Comparison of ENCODE assay signal across 24 cellular contexts in genomic region chr12:126762150-126762549, GRCh38.
A peak's percentile ranks its signal among the peaks of the same experiment; 100 is the strongest.
DNase-seq lines count a peak whose midpoint lies in the region; ATAC-seq and TF ChIP-seq lines count a peak whose summit lies in the region.
"Had no signal": no experiment of that assay in that cellular context is flagged by ENCODE, and none has a peak within 500 bp of the region (broad histone marks: within the 10 kb centered on the region; RNA-seq: fewer than 3 reads in every experiment).

No MANE protein-coding gene starts in this region.

- CTCF ChIA-PET in activated CD8-positive, alpha-beta T cell treated with anti-CD3 and anti-CD28 coated beads for 36 hours (lab: Charles Lee), result interaction anchor here (1.0 kb wide), 1 partner anchor 15 kb away, joined by 3 read pairs; no protein-coding TSS in a partner anchor
- CTCF ChIA-PET in activated CD8-positive, alpha-beta T cell treated with anti-CD3 and anti-CD28 coated beads, Interleukin-2, amount 10 ng/mL, durations not matched to agents 7 days and 5 days (lab: Charles Lee), result no interaction called here
- CTCF ChIA-PET in CD4-positive, alpha-beta T cell (lab: Charles Lee), result no interaction called here

- H3K9me3 Mint-ChIP-seq in activated CD8-positive, alpha-beta T cell treated with anti-CD3 and anti-CD28 coated beads for 36 hours, result peaks cover 25% of the 10 kb centered on the region
- peaks cover 29% of the 10 kb centered on the region for H3K9me3 Mint-ChIP-seq in activated CD8-positive, alpha-beta T cell treated with anti-CD3 and anti-CD28 coated beads, Interleukin-2, amount 10 ng/mL, durations not matched to agents 7 days and 5 days (ENCODE audit: insufficient read depth)
- H3K9me3 Mint-ChIP-seq in central memory CD8-positive, alpha-beta T cell, result peaks cover 18% of the 10 kb centered on the region
- peaks cover 13% of the 10 kb centered on the region for H3K9me3 Mint-ChIP-seq in stimulated activated effector memory CD8-positive, alpha-beta T cell treated with anti-CD3 and anti-CD28 coated beads, Interleukin-12 subunit alpha, Interleukin-12 subunit beta, amount 100 ng/mL, for 72 hours
- peaks cover 13% of the 10 kb centered on the region for H3K9me3 Mint-ChIP-seq in CD4-positive, alpha-beta T cell

- H3K9me3 ChIP-seq in CD4-positive, alpha-beta T cell (ENCODE audit: control insufficient read depth, low read length), result peaks cover 15% of the 10 kb centered on the region
- H3K9me3 ChIP-seq: A549 had no signal

- no peak for TF ChIP-seq CTCF in activated CD8-positive, alpha-beta T cell treated with anti-CD3 and anti-CD28 coated beads for 36 hours (IDR thresholded peaks at IDR 0.05)
- TF ChIP-seq CTCF in CD4-positive, alpha-beta T cell (IDR thresholded peaks at IDR 0.05), result no peak

- H3K36me3 Mint-ChIP-seq in activated CD8-positive, alpha-beta T cell treated with anti-CD3 and anti-CD28 coated beads for 36 hours (ENCODE audit: low read depth), result peaks cover 26% of the 10 kb centered on the region
- peaks cover 3% of the 10 kb centered on the region for H3K36me3 Mint-ChIP-seq in activated CD8-positive, alpha-beta T cell treated with anti-CD3 and anti-CD28 coated beads, Interleukin-2, amount 10 ng/mL, durations not matched to agents 7 days and 5 days (ENCODE audit: low read depth)
- H3K36me3 Mint-ChIP-seq in central memory CD8-positive, alpha-beta T cell (ENCODE audit: insufficient read depth), result peaks cover 18% of the 10 kb centered on the region
- H3K36me3 Mint-ChIP-seq in stimulated activated effector memory CD8-positive, alpha-beta T cell treated with anti-CD3 and anti-CD28 coated beads, Interleukin-12 subunit alpha, Interleukin-12 subunit beta, amount 100 ng/mL, for 72 hours, result peaks cover 89% of the 10 kb centered on the region
- peaks cover 50% of the 10 kb centered on the region for H3K36me3 Mint-ChIP-seq in CD4-positive, alpha-beta T cell (ENCODE audit: low read depth)

- intact Hi-C loops in activated CD8-positive, alpha-beta T cell treated with anti-CD3 and anti-CD28 coated beads for 36 hours (cut with micrococcal nuclease), result no loop called here
- intact Hi-C loops in CD4-positive, alpha-beta T cell (cut with DNase I, micrococcal nuclease), result no loop called here

- POLR2A ChIA-PET in activated CD8-positive, alpha-beta T cell treated with anti-CD3 and anti-CD28 coated beads for 36 hours (lab: Charles Lee), result no interaction called here
- POLR2A ChIA-PET in activated CD8-positive, alpha-beta T cell treated with anti-CD3 and anti-CD28 coated beads, Interleukin-2, amount 10 ng/mL, durations not matched to agents 7 days and 5 days (lab: Charles Lee), result no interaction called here
- POLR2A ChIA-PET in CD4-positive, alpha-beta T cell (lab: Charles Lee), result interaction anchor here (2.5 kb wide), 1 partner anchor 10 kb away, joined by 6 read pairs; no protein-coding TSS in a partner anchor

- DNase-seq in activated CD8-positive, alpha-beta T cell treated with anti-CD3 and anti-CD28 coated beads for 36 hours, result no peak
- DNase-seq in activated CD8-positive, alpha-beta T cell treated with anti-CD3 and anti-CD28 coated beads, Interleukin-2, amount 10 ng/mL, durations not matched to agents 7 days and 5 days, result no peak
- DNase-seq in MV-4-11 (lab: John Stamatoyannopoulos, UW), result peak; percentile 62
- no peak for DNase-seq in central memory CD8-positive, alpha-beta T cell (ENCODE audit: low spot score in 2 of 2)
- DNase-seq in stimulated activated effector memory CD8-positive, alpha-beta T cell treated with anti-CD3 and anti-CD28 coated beads, Interleukin-12 subunit alpha, Interleukin-12 subunit beta, amount 100 ng/mL, for 72 hours (ENCODE audit: low spot score in 2 of 2), result no peak
- no peak for DNase-seq in NCI-H187 treated with DMSO at 0.1 percent for 48 hours (lab: John Stamatoyannopoulos, UW)
- DNase-seq in CD4-positive, alpha-beta T cell, result no peak
- DNase-seq: C1 segment of cervical spinal cord; CD8-positive, alpha-beta memory T cell; DMS 273 treated with DMSO at 0.1 percent for 48 hours; DMS79 treated with DMSO at 0.1 percent for 48 hours; GF-D8; KBM-7; NCI-H1092; NCI-H1417 treated with DMSO at 0.1 percent for 48 hours; NCI-H1694 treated with DMSO at 0.1 percent for 48 hours; NCI-H2081 treated with DMSO at 0.1 percent for 48 hours; NCI-H2171; NCI-H226; NCI-H510A; NCI-H69; SIG-M5 had no signal

- no peak for ATAC-seq in activated CD8-positive, alpha-beta T cell treated with anti-CD3 and anti-CD28 coated beads for 36 hours
- ATAC-seq in activated CD8-positive, alpha-beta T cell treated with anti-CD3 and anti-CD28 coated beads, Interleukin-2, amount 10 ng/mL, durations not matched to agents 7 days and 5 days, result no peak
- ATAC-seq in central memory CD8-positive, alpha-beta T cell (replicated peaks; ENCODE audit: extremely low read depth, poor library complexity, severe bottlenecking), result no peak
- no peak for ATAC-seq in stimulated activated effector memory CD8-positive, alpha-beta T cell treated with anti-CD3 and anti-CD28 coated beads, Interleukin-12 subunit alpha, Interleukin-12 subunit beta, amount 100 ng/mL, for 72 hours
- ATAC-seq in CD4-positive, alpha-beta T cell (ENCODE audit: poor library complexity), result no peak
- ATAC-seq: A549 had no signal

- peaks cover 3% of the 10 kb centered on the region for H3K4me1 Mint-ChIP-seq in activated CD8-positive, alpha-beta T cell treated with anti-CD3 and anti-CD28 coated beads for 36 hours (ENCODE audit: low read depth)
- H3K4me1 Mint-ChIP-seq in activated CD8-positive, alpha-beta T cell treated with anti-CD3 and anti-CD28 coated beads, Interleukin-2, amount 10 ng/mL, durations not matched to agents 7 days and 5 days (ENCODE audit: low read depth), result no peaks in the 10 kb centered on the region
- peaks cover 53% of the 10 kb centered on the region for H3K4me1 Mint-ChIP-seq in central memory CD8-positive, alpha-beta T cell
- H3K4me1 Mint-ChIP-seq in stimulated activated effector memory CD8-positive, alpha-beta T cell treated with anti-CD3 and anti-CD28 coated beads, Interleukin-12 subunit alpha, Interleukin-12 subunit beta, amount 100 ng/mL, for 72 hours, result peaks cover 68% of the 10 kb centered on the region
- H3K4me1 Mint-ChIP-seq in CD4-positive, alpha-beta T cell (ENCODE audit: low read depth), result peaks cover 23% of the 10 kb centered on the region

- H3K27me3 ChIP-seq in CD4-positive, alpha-beta T cell (ENCODE audit: control insufficient read depth, insufficient read depth, low read length), result no peaks in the 10 kb centered on the region

- no peak overlapping the region for H3K27ac ChIP-seq in CD4-positive, alpha-beta T cell (ENCODE audit: low read depth, low read length)
- H3K27ac ChIP-seq: A549, SK-N-MC had no signal

- H3K4me3 Mint-ChIP-seq in activated CD8-positive, alpha-beta T cell treated with anti-CD3 and anti-CD28 coated beads for 36 hours, result no peak overlapping the region
- no peak overlapping the region for H3K4me3 Mint-ChIP-seq in activated CD8-positive, alpha-beta T cell treated with anti-CD3 and anti-CD28 coated beads, Interleukin-2, amount 10 ng/mL, durations not matched to agents 7 days and 5 days
- peak overlapping the region; percentile 45 for H3K4me3 Mint-ChIP-seq in central memory CD8-positive, alpha-beta T cell
- peak overlapping the region; percentile 24 for H3K4me3 Mint-ChIP-seq in stimulated activated effector memory CD8-positive, alpha-beta T cell treated with anti-CD3 and anti-CD28 coated beads, Interleukin-12 subunit alpha, Interleukin-12 subunit beta, amount 100 ng/mL, for 72 hours
- no peak overlapping the region for H3K4me3 Mint-ChIP-seq in CD4-positive, alpha-beta T cell

- peak overlapping the region; percentile 30 for H3K27ac Mint-ChIP-seq in activated CD8-positive, alpha-beta T cell treated with anti-CD3 and anti-CD28 coated beads for 36 hours
- no peak overlapping the region for H3K27ac Mint-ChIP-seq in activated CD8-positive, alpha-beta T cell treated with anti-CD3 and anti-CD28 coated beads, Interleukin-2, amount 10 ng/mL, durations not matched to agents 7 days and 5 days
- H3K27ac Mint-ChIP-seq in central memory CD8-positive, alpha-beta T cell (ENCODE audit: low read depth), result no peak overlapping the region
- peak overlapping the region; percentile 74 for H3K27ac Mint-ChIP-seq in stimulated activated effector memory CD8-positive, alpha-beta T cell treated with anti-CD3 and anti-CD28 coated beads, Interleukin-12 subunit alpha, Interleukin-12 subunit beta, amount 100 ng/mL, for 72 hours
- no peak overlapping the region for H3K27ac Mint-ChIP-seq in CD4-positive, alpha-beta T cell

- no peaks in the 10 kb centered on the region for H3K27me3 Mint-ChIP-seq in activated CD8-positive, alpha-beta T cell treated with anti-CD3 and anti-CD28 coated beads for 36 hours
- H3K27me3 Mint-ChIP-seq in activated CD8-positive, alpha-beta T cell treated with anti-CD3 and anti-CD28 coated beads, Interleukin-2, amount 10 ng/mL, durations not matched to agents 7 days and 5 days (ENCODE audit: low read depth), result no peaks in the 10 kb centered on the region
- no peaks in the 10 kb centered on the region for H3K27me3 Mint-ChIP-seq in central memory CD8-positive, alpha-beta T cell
- H3K27me3 Mint-ChIP-seq in CD4-positive, alpha-beta T cell, result no peaks in the 10 kb centered on the region
- H3K27me3 Mint-ChIP-seq: CD8-positive, alpha-beta memory T cell had no signal

Comparison
In these comparisons a context has a peak if more than half of its experiments do, and no peak if none do; other contexts are left out.
1. H3K27ac Mint-ChIP-seq: peak in activated CD8-positive, alpha-beta T cell treated with anti-CD3 and anti-CD28 coated beads for 36 hours (single experiment) and stimulated activated effector memory CD8-positive, alpha-beta T cell treated with anti-CD3 and anti-CD28 coated beads, Interleukin-12 subunit alpha, Interleukin-12 subunit beta, amount 100 ng/mL, for 72 hours (single experiment); none in activated CD8-positive, alpha-beta T cell treated with anti-CD3 and anti-CD28 coated beads, Interleukin-2, amount 10 ng/mL, durations not matched to agents 7 days and 5 days (single experiment), central memory CD8-positive, alpha-beta T cell (single experiment) and CD4-positive, alpha-beta T cell (single experiment).
2. H3K4me3 Mint-ChIP-seq: peak in central memory CD8-positive, alpha-beta T cell (single experiment) and stimulated activated effector memory CD8-positive, alpha-beta T cell treated with anti-CD3 and anti-CD28 coated beads, Interleukin-12 subunit alpha, Interleukin-12 subunit beta, amount 100 ng/mL, for 72 hours (single experiment); none in activated CD8-positive, alpha-beta T cell treated with anti-CD3 and anti-CD28 coated beads for 36 hours (single experiment), activated CD8-positive, alpha-beta T cell treated with anti-CD3 and anti-CD28 coated beads, Interleukin-2, amount 10 ng/mL, durations not matched to agents 7 days and 5 days (single experiment) and CD4-positive, alpha-beta T cell (single experiment).